In genomic region chr11:35144811-35145210, GRCh38 we compare ENCODE assay signal across 10 cellular contexts. TPM values are rescaled to one million over a fixed set of nuclear protein-coding genes. Genes with fewer than 3 reads are reported as not detected.
DNase-seq lines count a peak whose midpoint lies in the region; ATAC-seq and TF ChIP-seq lines count a peak whose summit lies in the region.
"Had no signal": no experiment of that assay in that cellular context is flagged by ENCODE, and none has a peak within 500 bp of the region (broad histone marks: within the 10 kb centered on the region; RNA-seq: fewer than 3 reads in every experiment).

No MANE protein-coding gene starts in this region.

- H3K9me3 ChIP-seq in Panc1 (ENCODE audit: control insufficient read depth, insufficient read depth, low read depth, low read length), result no peaks in the 10 kb centered on the region

- BruUV-seq in Panc1 (replicated peaks; lab: Mats Ljungman, UMichigan), result no TSS peak

- TF ChIP-seq CTCF in Panc1 (IDR thresholded peaks at IDR 0.05) (no peak), lower leg skin (IDR thresholded peaks at IDR 0.05) (no peak)

- peak overlapping the region; percentile 97 for H3K27ac ChIP-seq in Panc1 (ENCODE audit: low read length)
- H3K27ac ChIP-seq: neural progenitor cell had no signal

- H3K4me1 Mint-ChIP-seq in T-helper 2 cell treated with Interferon-gamma antibody and Interleukin-4, amounts not matched to agents 5 μg/mL and 100 μg/mL, for 36 hours (ENCODE audit: low read depth), result peaks cover 81% of the 10 kb centered on the region
- H3K4me1 Mint-ChIP-seq in effector memory CD8-positive, alpha-beta T cell (ENCODE audit: low read depth in 2 of 2), result peaks cover 74 to 88% of the 10 kb centered on the region in 2 donors
- peaks cover 86% of the 10 kb centered on the region for H3K4me1 Mint-ChIP-seq in stimulated activated effector memory CD8-positive, alpha-beta T cell treated with anti-CD3 and anti-CD28 coated beads, Interleukin-12 subunit alpha, Interleukin-12 subunit beta, amount 100 ng/mL, for 72 hours
- H3K4me1 Mint-ChIP-seq: neural progenitor cell had no signal

- peaks cover 22% of the 10 kb centered on the region for H3K36me3 ChIP-seq in Panc1 (ENCODE audit: control insufficient read depth, insufficient read depth, low read length)
- H3K36me3 ChIP-seq: neural progenitor cell had no signal

- H3K4me3 ChIP-seq in Panc1 (ENCODE audit: low read depth in 2 of 2, low read length in 2 of 2), result peak overlapping the region; percentile 95 to 98
- no peak overlapping the region for H3K4me3 ChIP-seq in lower leg skin (ENCODE audit: low read depth, poor library complexity, severe bottlenecking)
- H3K4me3 ChIP-seq: neural progenitor cell had no signal

- CTCF ChIA-PET in Panc1 (lab: Charles Lee), result no interaction called here

- peak overlapping the region; percentile 77 for H3K4me3 Mint-ChIP-seq in T-helper 2 cell treated with Interferon-gamma antibody and Interleukin-4, amounts not matched to agents 5 μg/mL and 100 μg/mL, for 36 hours
- H3K4me3 Mint-ChIP-seq in effector memory CD8-positive, alpha-beta T cell, result peak overlapping the region; percentile 82 to 86
- H3K4me3 Mint-ChIP-seq in stimulated activated effector memory CD8-positive, alpha-beta T cell treated with anti-CD3 and anti-CD28 coated beads, Interleukin-12 subunit alpha, Interleukin-12 subunit beta, amount 100 ng/mL, for 72 hours, result peak overlapping the region; percentile 82
- H3K4me3 Mint-ChIP-seq: neural progenitor cell had no signal

- POLR2A ChIA-PET in Panc1 (lab: Charles Lee), result interaction anchor here (0.6 kb wide), 1 partner anchor 132 kb away, joined by 12 read pairs; no protein-coding TSS in a partner anchor

- peaks cover 74% of the 10 kb centered on the region for H3K4me1 ChIP-seq in Panc1 (ENCODE audit: control insufficient read depth, insufficient read depth, low read length)
- H3K4me1 ChIP-seq: neural progenitor cell had no signal

- H3K9me3 Mint-ChIP-seq in T-helper 2 cell treated with Interferon-gamma antibody and Interleukin-4, amounts not matched to agents 5 μg/mL and 100 μg/mL, for 36 hours, result peaks cover 4% of the 10 kb centered on the region
- H3K9me3 Mint-ChIP-seq in effector memory CD8-positive, alpha-beta T cell, result no peaks in the 10 kb centered on the region
- H3K9me3 Mint-ChIP-seq in stimulated activated effector memory CD8-positive, alpha-beta T cell treated with anti-CD3 and anti-CD28 coated beads, Interleukin-12 subunit alpha, Interleukin-12 subunit beta, amount 100 ng/mL, for 72 hours, result peaks cover 2% of the 10 kb centered on the region
- H3K9me3 Mint-ChIP-seq: neural progenitor cell had no signal

- 11 to 22% methylated on average over 1 of the region's 1 CpG for WGBS in lower leg skin, 2 donors

- no peaks in the 10 kb centered on the region for H3K27me3 ChIP-seq in Panc1 (ENCODE audit: control insufficient read depth, insufficient read depth, low read length)

- no peak for DNase-seq in T-helper 2 cell treated with Interferon-gamma antibody and Interleukin-4, amounts not matched to agents 5 μg/mL and 100 μg/mL, for 36 hours (ENCODE audit: low spot score)
- DNase-seq in T-helper 2 cell (no peak), Panc1 (ENCODE audit: low read depth, low spot score) (no peak), lower leg skin (ENCODE audit: low spot score in 2 of 2) (no peak), GM19240 (ENCODE audit: insufficient read length, low spot score) (no peak)
- no peak for DNase-seq in effector memory CD8-positive, alpha-beta T cell
- DNase-seq in stimulated activated effector memory CD8-positive, alpha-beta T cell treated with anti-CD3 and anti-CD28 coated beads, Interleukin-12 subunit alpha, Interleukin-12 subunit beta, amount 100 ng/mL, for 72 hours (ENCODE audit: low spot score in 2 of 2), result no peak
- DNase-seq: SHP77 had no signal

- ATAC-seq in Panc1, result no peak
- ATAC-seq in effector memory CD8-positive, alpha-beta T cell (replicated peaks), result no peak
- ATAC-seq in stimulated activated effector memory CD8-positive, alpha-beta T cell treated with anti-CD3 and anti-CD28 coated beads, Interleukin-12 subunit alpha, Interleukin-12 subunit beta, amount 100 ng/mL, for 72 hours, result no peak
- no peak for ATAC-seq in GM21381 (IDR thresholded peaks at IDR 0.05; ENCODE audit: unreplicated experiment)

- H3K27ac Mint-ChIP-seq in T-helper 2 cell treated with Interferon-gamma antibody and Interleukin-4, amounts not matched to agents 5 μg/mL and 100 μg/mL, for 36 hours, result peak overlapping the region; percentile 91
- H3K27ac Mint-ChIP-seq in effector memory CD8-positive, alpha-beta T cell, result peak overlapping the region; percentile 92 to 100
- H3K27ac Mint-ChIP-seq in stimulated activated effector memory CD8-positive, alpha-beta T cell treated with anti-CD3 and anti-CD28 coated beads, Interleukin-12 subunit alpha, Interleukin-12 subunit beta, amount 100 ng/mL, for 72 hours, result peak overlapping the region; percentile 96
- H3K27ac Mint-ChIP-seq: neural progenitor cell had no signal

- no peaks in the 10 kb centered on the region for H3K27me3 Mint-ChIP-seq in T-helper 2 cell treated with Interferon-gamma antibody and Interleukin-4, amounts not matched to agents 5 μg/mL and 100 μg/mL, for 36 hours (ENCODE audit: low read depth)
- no peaks in the 10 kb centered on the region for H3K27me3 Mint-ChIP-seq in effector memory CD8-positive, alpha-beta T cell

- intact Hi-C loops in Panc1 (cut with micrococcal nuclease; ENCODE audit: unreplicated experiment), result loop anchor here (5.0 kb wide), 5 partner anchors 63 to 218 kb away; no protein-coding TSS in a partner anchor
- intact Hi-C loops in lower leg skin (cut with DNase I; ENCODE audit: low total_unique reads), result loop anchor here (5.0 kb wide), 1 partner anchor 143 kb away; no protein-coding TSS in a partner anchor

- peaks cover 81% of the 10 kb centered on the region for H3K36me3 Mint-ChIP-seq in T-helper 2 cell treated with Interferon-gamma antibody and Interleukin-4, amounts not matched to agents 5 μg/mL and 100 μg/mL, for 36 hours (ENCODE audit: low read depth)
- H3K36me3 Mint-ChIP-seq in effector memory CD8-positive, alpha-beta T cell (ENCODE audit: insufficient read depth), result peaks cover 97% of the 10 kb centered on the region
- peaks cover 99% of the 10 kb centered on the region for H3K36me3 Mint-ChIP-seq in stimulated activated effector memory CD8-positive, alpha-beta T cell treated with anti-CD3 and anti-CD28 coated beads, Interleukin-12 subunit alpha, Interleukin-12 subunit beta, amount 100 ng/mL, for 72 hours
- H3K36me3 Mint-ChIP-seq: neural progenitor cell had no signal

- in situ Hi-C loops in Panc1 (cut with HindIII; ENCODE audit: low pct_unique_long_range_greater_than_20kb, low sequenced_read_pairs), result no loop called here

- TF ChIP-seq POLR2A in lower leg skin (IDR thresholded peaks at IDR 0.05), result no peak

RNA-seq across cellular contexts. Expression of gene CD44, which starts 5.8 kb away (rescaled TPM):
- total RNA-seq in Panc1 (2021; ENCODE audit: unreplicated experiment) (1,819 TPM), lower leg skin (1,000 to 10,000 TPM in 1 of 4 donors, 100 to 1,000 TPM in 3; 861 to 1,282 (median 914) TPM)
- 1,270 TPM for polyA plus RNA-seq in Panc1 (2012; ENCODE audit: insufficient read length)
